26 cellular contexts compared by ENCODE assay signal in genomic region chr12:130850418-130851021, GRCh38. TPM values are rescaled to one million over a fixed set of nuclear protein-coding genes. Genes with fewer than 3 reads are reported as not detected.
DNase-seq lines count a peak whose midpoint lies in the region; FAIRE-seq and TF ChIP-seq lines count a peak whose summit lies in the region.
"Had no signal": no experiment of that assay in that cellular context is flagged by ENCODE, and none has a peak within 500 bp of the region (broad histone marks: within the 10 kb centered on the region; RNA-seq: fewer than 3 reads in every experiment).

No MANE protein-coding gene starts in this region.

- no peak for TF ChIP-seq CTCF in H1 (IDR thresholded peaks at IDR 0.05; ENCODE audit: control extremely low read depth in 1 of 3, insufficient read depth in 1 of 3, low read depth in 1 of 3, low read length in 3 of 3)
- no peak for TF ChIP-seq CTCF in thyroid gland (IDR thresholded peaks at IDR 0.05)
- TF ChIP-seq CTCF in GM13976 (IDR thresholded peaks at IDR 0.05; ENCODE audit: borderline replicate concordance, control extremely low read depth, extremely low read depth, insufficient read depth, missing control alignments) = no peak

- peaks cover 9 to 13% (median 10%) of the 10 kb centered on the region in 4 experiments; a peak in 6 of 7 replicates for H3K4me1 ChIP-seq in H1 (replicated peaks in 1 of 4; ENCODE audit: control insufficient read depth in 3 of 4, insufficient read depth in 4 of 4, low read length in 3 of 4)
- peaks cover 12 to 23% of the 10 kb centered on the region in 2 donors for H3K4me1 ChIP-seq in thyroid gland
- H3K4me1 ChIP-seq: esophagus muscularis mucosa had no signal

- peak overlapping the region; percentile 57 for H3K56ac ChIP-seq in H1 (replicated peaks; ENCODE audit: insufficient read length, low read depth, low read length)

- no peak overlapping the region for H3K23ac ChIP-seq in H1 (ENCODE audit: insufficient read length)

- H2BK15ac ChIP-seq in H1 (ENCODE audit: low read length) = peak overlapping the region; percentile 89

- POLR2A ChIA-PET in H1 (lab: Charles Lee; ENCODE audit: partially characterized antibody) = interaction anchor here (1.0 to 5.2 kb wide), 6 partner anchors 12 to 29 kb away, joined by 3 to 28 read pairs (median 6); no protein-coding TSS in a partner anchor

- peak overlapping the region; percentile 32 to 44; a peak in 3 of 4 replicates for H3K4me2 ChIP-seq in H1 (ENCODE audit: insufficient read depth in 1 of 2, low read depth in 2 of 2, low read length in 2 of 2)
- H3K4me2 ChIP-seq: BLaER1 treated with 17β-estradiol and CSF1 and Interleukin-3, amounts not matched to agents 10 nM and 100 nM had no signal

- FAIRE-seq in H1 (lab: Jason Lieb, UNC) = no peak

- peak overlapping the region; percentile 68 for H4K5ac ChIP-seq in H1 (ENCODE audit: insufficient read length, low read depth, low read length)

- peak overlapping the region; percentile 44 for H3K27ac ChIP-seq in H1 (ENCODE audit: low read depth, low read length)
- peak overlapping the region; percentile 75 to 90 (median 84) for H3K27ac ChIP-seq in thyroid gland
- H3K27ac ChIP-seq: 22Rv1; BLaER1 treated with 17β-estradiol and CSF1 and Interleukin-3, amounts not matched to agents 10 nM and 100 nM; esophagus muscularis mucosa; upper lobe of left lung had no signal

- H3K23me2 ChIP-seq in H1 (ENCODE audit: low read depth, low read length) = 0 out of 2 replicates have a peak, but pooled peaks cover 4% of the 10 kb centered on the region

- H3K4me3 ChIP-seq in H1 (ENCODE audit: extremely low read depth in 1 of 4, insufficient read depth in 2 of 4, low read depth in 3 of 4, low read length in 4 of 4) (peak overlapping the region in 1 of 4 experiments; percentile 18; a peak in 2 of 8 replicates), thyroid gland (replicated peaks in 1 of 3) (no peak overlapping the region)
- H3K4me3 ChIP-seq: BLaER1 treated with 17β-estradiol and CSF1 and Interleukin-3, amounts not matched to agents 10 nM and 100 nM; esophagus muscularis mucosa; upper lobe of left lung had no signal

- no peaks in the 10 kb centered on the region for H3K79me2 ChIP-seq in H1 (ENCODE audit: control insufficient read depth in 1 of 2, insufficient read depth in 2 of 2, low read length in 2 of 2)

- H3K27me3 ChIP-seq in H1 (replicated peaks in 1 of 4; ENCODE audit: control insufficient read depth in 3 of 4, extremely low read depth in 1 of 4, insufficient read depth in 3 of 4, low read length in 3 of 4) (no peaks in the 10 kb centered on the region), thyroid gland (no peaks in the 10 kb centered on the region)
- H3K27me3 ChIP-seq: BLaER1 treated with 17β-estradiol and CSF1 and Interleukin-3, amounts not matched to agents 10 nM and 100 nM; upper lobe of left lung had no signal

- no peak for TF ChIP-seq EP300 in H1 (IDR thresholded peaks at IDR 0.05; ENCODE audit: borderline replicate concordance in 1 of 2, low read depth in 2 of 2, low read length in 2 of 2)

- H3K18ac ChIP-seq in H1 (ENCODE audit: extremely low read depth, low read length) = peak overlapping the region; percentile 97

- peak overlapping the region; percentile 98 for H3K4ac ChIP-seq in H1 (replicated peaks; ENCODE audit: insufficient read length, low read depth, low read length)

- TF ChIP-seq POLR2A in H1 (IDR thresholded peaks at IDR 0.05; ENCODE audit: control extremely low read depth in 1 of 2, low read depth in 2 of 2, low read length in 2 of 2) (no peak), thyroid gland (IDR thresholded peaks at IDR 0.05) (no peak)

- no peaks in the 10 kb centered on the region for H4K20me1 ChIP-seq in H1 (replicated peaks in 1 of 2; ENCODE audit: control insufficient read depth in 1 of 2, insufficient read depth in 2 of 2, low read length in 2 of 2)
- H4K20me1 ChIP-seq: BLaER1 treated with 17β-estradiol and CSF1 and Interleukin-3, amounts not matched to agents 10 nM and 100 nM had no signal

- H2AFZ ChIP-seq in H1 (ENCODE audit: low read length) = no peak overlapping the region

- H2BK12ac ChIP-seq in H1 (ENCODE audit: low read depth, low read length) = peak overlapping the region; percentile 100

- in situ Hi-C loops in GM13976 (cut with MboI; ENCODE audit: low sequenced_read_pairs, unreplicated experiment) = no loop called here

- H3K9ac ChIP-seq in H1 (replicated peaks in 1 of 4; ENCODE audit: extremely low read depth in 1 of 4, low read depth in 3 of 4, low read length in 3 of 4) = peak overlapping the region in 1 of 4 experiments; percentile 56; a peak in 1 of 7 replicates
- H3K9ac ChIP-seq: BLaER1 treated with 17β-estradiol and CSF1 and Interleukin-3, amounts not matched to agents 10 nM and 100 nM had no signal

- H2BK5ac ChIP-seq in H1 (ENCODE audit: low read depth, low read length) = peak overlapping the region; percentile 99

- H2BK20ac ChIP-seq in H1 (ENCODE audit: low read length) = peak overlapping the region; percentile 100; the same call in 1 of the 2 replicates

- WGBS in H1 (ENCODE audit: extremely low coverage in 1 of 2, insufficient coverage in 1 of 2, insufficient read length in 1 of 2, insufficient replicate concordance in 2 of 2, low coverage in 1 of 2, low lambda C conversion rate in 2 of 2, missing lambda C conversion rate in 1 of 2), 2 experiments = 74% methylated on average over 12 of the region's 12 CpGs; no CpG with 5 or more reads in 1 of the 2 experiments
- WGBS in thyroid gland, 2 donors = 70 to 71% methylated on average over 12 of the region's 12 CpGs

- peak overlapping the region; percentile 66 for H3K14ac ChIP-seq in H1 (ENCODE audit: insufficient read length)

- H4K91ac ChIP-seq in H1 (replicated peaks; ENCODE audit: insufficient read length, low read length) = peak overlapping the region; percentile 99

- no peaks in the 10 kb centered on the region; a peak in 1 of 8 replicates for H3K36me3 ChIP-seq in H1 (ENCODE audit: control insufficient read depth in 2 of 4, insufficient read depth in 4 of 4, low read length in 3 of 4)
- no peaks in the 10 kb centered on the region for H3K36me3 ChIP-seq in thyroid gland
- H3K36me3 ChIP-seq: BLaER1 treated with 17β-estradiol and CSF1 and Interleukin-3, amounts not matched to agents 10 nM and 100 nM; esophagus muscularis mucosa; upper lobe of left lung had no signal

- CTCF ChIA-PET in H1 (lab: Charles Lee; ENCODE audit: partially characterized antibody) = interaction anchor here (2.2 to 2.4 kb wide), 2 partner anchors 10 to 21 kb away, joined by 7 to 8 read pairs; no protein-coding TSS in a partner anchor

- H2BK120ac ChIP-seq in H1 (replicated peaks; ENCODE audit: low read depth, low read length) = peak overlapping the region; percentile 100

- no peak for TF ChIP-seq RAD21 in H1 (IDR thresholded peaks at IDR 0.05 in 1 of 2, conservative IDR thresholded peaks at IDR 0.05 in 1 of 2; ENCODE audit: low read depth in 2 of 2, low read length in 2 of 2)

- H2AK5ac ChIP-seq in H1 (ENCODE audit: low read depth, low read length) = peak overlapping the region; percentile 100

- no peak overlapping the region for H4K8ac ChIP-seq in H1 (ENCODE audit: extremely low read depth, insufficient read depth, low read length)

- H3K9me3 ChIP-seq in H1 (ENCODE audit: insufficient read depth in 2 of 2, low read depth in 1 of 2, low read length in 1 of 2) (peaks cover 3 to 5% of the 10 kb centered on the region in 2 experiments; a peak in 2 of 4 replicates), thyroid gland (no peaks in the 10 kb centered on the region)
- H3K9me3 ChIP-seq: BLaER1 treated with 17β-estradiol and CSF1 and Interleukin-3, amounts not matched to agents 10 nM and 100 nM; esophagus muscularis mucosa; upper lobe of left lung had no signal

- H3K79me1 ChIP-seq in H1 (ENCODE audit: low read depth, low read length) = 0 out of 2 replicates have a peak, but pooled peaks cover 2% of the 10 kb centered on the region

- DNase-seq in activated CD8-positive, alpha-beta memory T cell treated with anti-CD3 and anti-CD28 coated beads, Interleukin-2, amount 50 U/mL, for 48 hours = peak; percentile 13
- no peak for DNase-seq in activated CD8-positive, alpha-beta memory T cell treated with anti-CD3 and anti-CD28 coated beads, Interleukin-2, amount 50 U/mL, for 4 hours
- DNase-seq in H1 (ENCODE audit: low read depth in 1 of 2, low spot score in 2 of 2) = no peak
- DNase-seq in mesenteric fat pad (ENCODE audit: low spot score) = peak; percentile 47
- DNase-seq in thyroid gland = no peak
- DNase-seq in HCEC 1CT = no peak
- no peak for DNase-seq in GM13976 (ENCODE audit: low spot score)
- no peak for DNase-seq in HuH-7 (ENCODE audit: low spot score)
- DNase-seq: activated CD4-positive, alpha-beta memory T cell treated with anti-CD3 and anti-CD28 coated beads for 36 hours; activated CD4-positive, alpha-beta T cell treated with anti-CD3 and anti-CD28 coated beads for 1 hour; activated naive CD4-positive, alpha-beta T cell treated with anti-CD3 and anti-CD28 coated beads for 36 hours; head of caudate nucleus; immature natural killer cell; left ventricle myocardium superior; midbrain; naive B cell; NCI-H1417 treated with DMSO at 0.1 percent for 48 hours; NCI-H2081 treated with DMSO at 0.1 percent for 48 hours; NCI-H226; NCI-H526 treated with DMSO at 0.1 percent for 48 hours; occipital lobe; T-helper 2 cell; upper lobe of left lung had no signal

- intact Hi-C loops in thyroid gland (cut with DNase I) = no loop called here

RNA-seq across cellular contexts. Expression of gene STX2, which starts 11.5 kb away (rescaled TPM):
- 22.0 and 26.3 TPM in 2 replicates for total RNA-seq in H1 (2021; fragmentation: NEBNext Ultra II Directional; extraction: Animal tissue kit (Norgen Biotek cat#: 25700))
- polyA plus RNA-seq in H1 (2011; rRNA removed) = 13.9 and 20.0 TPM in 2 replicates
- 20.8 TPM for polyA plus RNA-seq in H1 (2011; cell fraction: cytosol; rRNA removed)
- 13.3 TPM for polyA plus RNA-seq in H1 (2011; cell fraction: nucleus; rRNA removed)
- polyA plus RNA-seq in H1 (2012, experiment 1 of 2) = 14.6 to 22.0 TPM (median 17.8 TPM) in 4 replicates
- polyA plus RNA-seq in H1 (2012, experiment 2 of 2) = 3.5 TPM
- 19.0 TPM for polyA plus RNA-seq in H1 (2013, experiment 1 of 2)
- 17.5 TPM for polyA plus RNA-seq in H1 (2013, experiment 2 of 2)
- 13.7 and 18.8 TPM in 2 replicates for polyA minus RNA-seq in H1 (2011; rRNA and poly(A)+ RNA removed)
- 8.4 TPM for polyA minus RNA-seq in H1 (2011; cell fraction: cytosol; rRNA and poly(A)+ RNA removed)
- 10.2 TPM for polyA minus RNA-seq in H1 (2011; cell fraction: nucleus; rRNA and poly(A)+ RNA removed)
- total RNA-seq in mesenteric fat pad (29.7 TPM), thyroid gland (10 to 100 TPM; 18.0 to 43.0 (median 26.1) TPM)

RNA-seq across cellular contexts. Expression of gene RAN, which starts 21.3 kb away (rescaled TPM):
- 2,056 and 2,064 TPM in 2 replicates for total RNA-seq in H1 (2021; fragmentation: NEBNext Ultra II Directional; extraction: Animal tissue kit (Norgen Biotek cat#: 25700))
- polyA plus RNA-seq in H1 (2011; rRNA removed) = 1,559 and 2,203 TPM in 2 replicates
- 3,091 TPM for polyA plus RNA-seq in H1 (2011; cell fraction: cytosol; rRNA removed)
- polyA plus RNA-seq in H1 (2011; cell fraction: nucleus; rRNA removed) = 846 TPM
- polyA plus RNA-seq in H1 (2012, experiment 1 of 2) = 2,430 to 2,650 TPM (median 2,578 TPM) in 4 replicates
- polyA plus RNA-seq in H1 (2012, experiment 2 of 2) = 345 TPM
- 714 TPM for polyA plus RNA-seq in H1 (2013, experiment 1 of 2)
- 699 TPM for polyA plus RNA-seq in H1 (2013, experiment 2 of 2)
- polyA minus RNA-seq in H1 (2011; rRNA and poly(A)+ RNA removed) = 1,671 and 1,842 TPM in 2 replicates
- polyA minus RNA-seq in H1 (2011; cell fraction: cytosol; rRNA and poly(A)+ RNA removed) = 628 TPM
- 352 TPM for polyA minus RNA-seq in H1 (2011; cell fraction: nucleus; rRNA and poly(A)+ RNA removed)
- total RNA-seq in mesenteric fat pad (472 TPM), thyroid gland (100 to 1,000 TPM; 123 to 169 (median 142) TPM)

Comparison
In these comparisons a context has a peak if more than half of its experiments do, and no peak if none do; other contexts are left out.
1. DNase-seq: peak in activated CD8-positive, alpha-beta memory T cell treated with anti-CD3 and anti-CD28 coated beads, Interleukin-2, amount 50 U/mL, for 48 hours (single experiment) and mesenteric fat pad (single experiment); none in activated CD8-positive, alpha-beta memory T cell treated with anti-CD3 and anti-CD28 coated beads, Interleukin-2, amount 50 U/mL, for 4 hours (single experiment), H1 (0 of 2), thyroid gland (0 of 2), HCEC 1CT (single experiment), GM13976 (single experiment) and HuH-7 (single experiment).